Comparison of ENCODE assay signal across 1 cellular context in genomic region chr2:72959554-72959953, GRCh38.
TF ChIP-seq lines count a peak whose summit lies in the region.

No MANE protein-coding gene starts in this region.

TF ChIP-seq in HepG2, 621 proteins besides CTCF, POLR2A, EP300 and RAD21 (continued from another document):
- no peak for TF ChIP-seq TBP (CRISPR knock-in tag; IDR thresholded peaks at IDR 0.05)
